Comparison of ENCODE assay signal across 8 cellular contexts in genomic region chr3:16448691-16449090, GRCh38.
DNase-seq lines count a peak whose midpoint lies in the region; ATAC-seq and TF ChIP-seq lines count a peak whose summit lies in the region.

No MANE protein-coding gene starts in this region.

- peak overlapping the region; percentile 21; the same call in 1 of the 3 replicates for H2BK15ac ChIP-seq in IMR-90 (ENCODE audit: low read depth, low read length)

- H3K9me3 Mint-ChIP-seq in stimulated activated naive CD8-positive, alpha-beta T cell treated with anti-CD3 and anti-CD28 coated beads, Interleukin-15, amount 100 ng/mL, for 72 hours, result no peaks in the 10 kb centered on the region

- TF ChIP-seq CTCF in IMR-90 (conservative IDR thresholded peaks at IDR 0.05; ENCODE audit: low read depth, low read length), result no peak
- TF ChIP-seq CTCF in mammary epithelial cell (conservative IDR thresholded peaks at IDR 0.05 in 1 of 2, IDR thresholded peaks at IDR 0.05 in 1 of 2; ENCODE audit: extremely low read depth in 1 of 2, insufficient read depth in 1 of 2, low read depth in 1 of 2, low read length in 2 of 2), result no peak
- TF ChIP-seq CTCF in lung (IDR thresholded peaks at IDR 0.05; ENCODE audit: control extremely low read depth, extremely low read depth), result no peak

- peaks cover 31 to 69% of the 10 kb centered on the region in 2 experiments for H3K79me1 ChIP-seq in IMR-90 (ENCODE audit: low read depth in 1 of 2, low read length in 2 of 2)

- H3K56ac ChIP-seq in IMR-90 (ENCODE audit: extremely low read depth, insufficient read depth, low read length), result no peak overlapping the region

- H3K4me1 ChIP-seq in IMR-90 (ENCODE audit: control insufficient read depth, insufficient read depth, low read length) (peaks cover 13% of the 10 kb centered on the region), mammary epithelial cell (ENCODE audit: insufficient read depth, low read length) (no peaks in the 10 kb centered on the region), lung (ENCODE audit: control insufficient read depth in 2 of 2, insufficient read depth in 2 of 2, low read length in 2 of 2) (peaks cover 3 to 11% of the 10 kb centered on the region in 2 donors)

- intact Hi-C loops in IMR-90 (cut with micrococcal nuclease), result loop anchor here (2.0 to 5.0 kb wide), 2 partner anchors 34 to 64 kb away; partner anchors contain the start of gene RFTN1
- intact Hi-C loops in mammary epithelial cell (cut with micrococcal nuclease), result no loop called here

- DNase-seq in Daoy (ENCODE audit: low read depth), result peak; percentile 87
- peak; percentile 98 for DNase-seq in IMR-90
- peak; percentile 90 for DNase-seq in mammary epithelial cell
- peak; percentile 46 for DNase-seq in lung (ENCODE audit: low spot score)
- peak in 1 of 2 donors; percentile 44 for DNase-seq in stimulated activated naive CD8-positive, alpha-beta T cell treated with anti-CD3 and anti-CD28 coated beads, Interleukin-15, amount 100 ng/mL, for 72 hours
- no peak for DNase-seq in left lobe of liver (ENCODE audit: low spot score)

- H3K4me1 Mint-ChIP-seq in stimulated activated naive CD8-positive, alpha-beta T cell treated with anti-CD3 and anti-CD28 coated beads, Interleukin-15, amount 100 ng/mL, for 72 hours, result peaks cover 63% of the 10 kb centered on the region

- POLR2A ChIA-PET in IMR-90 (lab: Charles Lee; ENCODE audit: unreplicated experiment), result no interaction called here

- TF ChIP-seq RAD21 in IMR-90 (IDR thresholded peaks at IDR 0.05; ENCODE audit: low read length), result 0 out of 2 replicates have a peak, but pooled peaks have one; percentile 39

- H3K27ac ChIP-seq in IMR-90 (ENCODE audit: insufficient read depth, low read length), result no peak overlapping the region
- H3K27ac ChIP-seq in mammary epithelial cell (ENCODE audit: insufficient read depth, low read depth, low read length), result no peak overlapping the region
- H3K27ac ChIP-seq in lung (ENCODE audit: low read depth in 1 of 2, low read length in 1 of 2), result peak overlapping the region in 1 of 2 donors; percentile 7

- no peak for TF ChIP-seq POLR2A in IMR-90 (IDR thresholded peaks at IDR 0.05; ENCODE audit: low read depth, low read length)

- H2BK120ac ChIP-seq in IMR-90 (ENCODE audit: low read depth, low read length), result 0 out of 2 replicates have a peak overlapping the region, but pooled peaks have one; percentile 40

- CTCF ChIA-PET in IMR-90 (lab: Yijun Ruan, JAX) (no interaction called here), mammary epithelial cell (lab: Charles Lee; ENCODE audit: low non-redundant PET) (interaction anchor here (0.6 kb wide), 1 partner anchor 110 kb away, joined by 16 read pairs; no protein-coding TSS in a partner anchor)

- in situ Hi-C loops in IMR-90 (cut with MboI; ENCODE audit: low sequenced_read_pairs), result no loop called here
- in situ Hi-C loops in mammary epithelial cell (cut with MboI; ENCODE audit: low sequenced_read_pairs in 2 of 2), result no loop called here

- H3K27me3 Mint-ChIP-seq in stimulated activated naive CD8-positive, alpha-beta T cell treated with anti-CD3 and anti-CD28 coated beads, Interleukin-15, amount 100 ng/mL, for 72 hours, result no peaks in the 10 kb centered on the region

- no peak overlapping the region for H3K27ac Mint-ChIP-seq in stimulated activated naive CD8-positive, alpha-beta T cell treated with anti-CD3 and anti-CD28 coated beads, Interleukin-15, amount 100 ng/mL, for 72 hours

- no peak overlapping the region for H3K18ac ChIP-seq in IMR-90 (ENCODE audit: low read depth, low read length)

- H4K91ac ChIP-seq in IMR-90 (ENCODE audit: insufficient read depth, low read depth, low read length), result no peak overlapping the region

- WGBS in IMR-90 (ENCODE audit: extremely low coverage in 2 of 2, insufficient read length in 1 of 2), 2 experiments, result no CpG with 5 or more reads among the region's 6 CpGs
- WGBS in mammary epithelial cell (ENCODE audit: low coverage, missing lambda C conversion rate), result 31% methylated on average over 6 of the region's 6 CpGs
- WGBS in lung, 2 donors, result 51 to 79% methylated on average over 6 of the region's 6 CpGs

- H3K27me3 ChIP-seq in IMR-90 (ENCODE audit: control insufficient read depth, insufficient read depth, low read length), result no peaks in the 10 kb centered on the region
- H3K27me3 ChIP-seq in mammary epithelial cell (ENCODE audit: insufficient read depth, low read length), result no peaks in the 10 kb centered on the region
- no peaks in the 10 kb centered on the region for H3K27me3 ChIP-seq in lung (ENCODE audit: control insufficient read depth, insufficient read depth)

- H4K8ac ChIP-seq in IMR-90 (ENCODE audit: low read depth in 2 of 2, low read length in 2 of 2), result 0 out of 4 replicates have a peak overlapping the region, but pooled peaks of 1 of the 2 experiments have one; percentile 3

- no TSS peak for BruUV-seq in IMR-90 (replicated peaks; lab: Mats Ljungman, UMichigan)
- no TSS peak for BruUV-seq in mammary epithelial cell (replicated peaks; lab: Mats Ljungman, UMichigan)

- H3K9ac ChIP-seq in IMR-90 (ENCODE audit: low read depth, low read length), result no peak overlapping the region
- H3K9ac ChIP-seq in mammary epithelial cell (ENCODE audit: insufficient read depth, low read length), result no peak overlapping the region

- H3K4me3 ChIP-seq in IMR-90 (ENCODE audit: insufficient read depth, low read depth, low read length), result no peak overlapping the region
- H3K4me3 ChIP-seq in mammary epithelial cell (replicated peaks in 1 of 3; ENCODE audit: insufficient read depth in 1 of 3, low read depth in 2 of 3, low read length in 3 of 3), result no peak overlapping the region
- H3K4me3 ChIP-seq in lung, result no peak overlapping the region

- H4K5ac ChIP-seq in IMR-90 (ENCODE audit: low read depth, low read length), result no peak overlapping the region

- peaks cover 5% of the 10 kb centered on the region; the same call in 1 of the 2 replicates for H3K36me3 ChIP-seq in IMR-90 (ENCODE audit: control insufficient read depth, insufficient read depth, low read length)
- H3K36me3 ChIP-seq in mammary epithelial cell (ENCODE audit: insufficient read depth, low read length), result no peaks in the 10 kb centered on the region
- no peaks in the 10 kb centered on the region for H3K36me3 ChIP-seq in lung (ENCODE audit: control insufficient read depth in 2 of 2, insufficient read depth in 2 of 2, low read length in 2 of 2)

- dilution Hi-C loops in IMR-90 (cut with HindIII; ENCODE audit: low sequenced_read_pairs, unreplicated experiment), result no loop called here
- dilution Hi-C loops in mammary epithelial cell (cut with HindIII; ENCODE audit: low sequenced_read_pairs), result no loop called here

- H3K9me3 ChIP-seq in IMR-90 (ENCODE audit: control insufficient read depth, insufficient read depth, low read length) (no peaks in the 10 kb centered on the region), mammary epithelial cell (replicated peaks; ENCODE audit: insufficient read depth, low read length) (no peaks in the 10 kb centered on the region), lung (ENCODE audit: control insufficient read depth in 2 of 2, insufficient read depth in 1 of 2, low read length in 1 of 2) (no peaks in the 10 kb centered on the region)

- no peak overlapping the region for H3K23ac ChIP-seq in IMR-90 (ENCODE audit: low read depth, low read length)

- H2AK5ac ChIP-seq in IMR-90 (ENCODE audit: low read depth, low read length), result no peak overlapping the region

- H3K4ac ChIP-seq in IMR-90 (ENCODE audit: low read depth, low read length), result peak overlapping the region; percentile 5; the same call in 1 of the 2 replicates

- H2AK9ac ChIP-seq in IMR-90 (replicated peaks; ENCODE audit: low read depth, low read length, poor library complexity), result no peak overlapping the region

- H2AFZ ChIP-seq in IMR-90 (replicated peaks; ENCODE audit: low read length, poor library complexity) (no peak overlapping the region), mammary epithelial cell (ENCODE audit: low read depth, low read length) (no peak overlapping the region)

- ATAC-seq in IMR-90 (ENCODE audit: low read depth), result peak; percentile 97
- ATAC-seq in lung (ENCODE audit: insufficient read depth, low FRiP score), result peak; percentile 60
- peak; percentile 84 for ATAC-seq in stimulated activated naive CD8-positive, alpha-beta T cell treated with anti-CD3 and anti-CD28 coated beads, Interleukin-15, amount 100 ng/mL, for 72 hours
- no peak for ATAC-seq in GM21528 (IDR thresholded peaks at IDR 0.05; ENCODE audit: low FRiP score, unreplicated experiment)
- ATAC-seq in left lobe of liver, result no peak
- ATAC-seq in GM19324 (IDR thresholded peaks at IDR 0.05; ENCODE audit: low FRiP score, unreplicated experiment), result no peak

- peak overlapping the region; percentile 10; the same call in 1 of the 2 replicates for H2BK20ac ChIP-seq in IMR-90 (ENCODE audit: low read depth, low read length)

- H3K9me1 ChIP-seq in IMR-90 (ENCODE audit: insufficient read depth, low read length), result peaks cover 26% of the 10 kb centered on the region

- H3K4me2 ChIP-seq in IMR-90 (ENCODE audit: low read depth, low read length), result peak overlapping the region; percentile 8; the same call in 1 of the 2 replicates
- no peak overlapping the region for H3K4me2 ChIP-seq in mammary epithelial cell (ENCODE audit: insufficient read depth, low read depth, low read length)

- H3K14ac ChIP-seq in IMR-90 (replicated peaks; ENCODE audit: low read depth, low read length), result no peak overlapping the region

- H3K79me2 ChIP-seq in mammary epithelial cell (ENCODE audit: insufficient read depth, low read length), result no peaks in the 10 kb centered on the region

- H4K20me1 ChIP-seq in IMR-90 (ENCODE audit: insufficient read depth, low read length) (peaks cover 29% of the 10 kb centered on the region; the same call in 1 of the 2 replicates), mammary epithelial cell (ENCODE audit: insufficient read depth, low read length) (no peaks in the 10 kb centered on the region)

- H3K4me3 Mint-ChIP-seq in stimulated activated naive CD8-positive, alpha-beta T cell treated with anti-CD3 and anti-CD28 coated beads, Interleukin-15, amount 100 ng/mL, for 72 hours, result no peak overlapping the region

- H2BK5ac ChIP-seq in IMR-90 (ENCODE audit: low read depth, low read length, poor library complexity, severe bottlenecking), result peak overlapping the region; percentile 56

TF ChIP-seq in IMR-90, 13 proteins besides CTCF, POLR2A, EP300 and RAD21 (continues in another document):
- TF ChIP-seq ELK1 (IDR thresholded peaks at IDR 0.05; ENCODE audit: borderline replicate concordance, low read depth, low read length) (no peak), FOS (IDR thresholded peaks at IDR 0.05; ENCODE audit: low read depth, low read length) (peak; percentile 63), MAZ (IDR thresholded peaks at IDR 0.05; ENCODE audit: borderline replicate concordance, low read depth, low read length) (peak; percentile 14; the same call in 1 of the 2 replicates)

Comparison
In these comparisons a context has a peak if more than half of its experiments do, and no peak if none do; other contexts are left out.
1. ATAC-seq: peak in IMR-90 (single experiment), lung (single experiment) and stimulated activated naive CD8-positive, alpha-beta T cell treated with anti-CD3 and anti-CD28 coated beads, Interleukin-15, amount 100 ng/mL, for 72 hours (single experiment); none in GM21528 (single experiment), left lobe of liver (single experiment) and GM19324 (single experiment).